8 cellular contexts compared by ENCODE assay signal in the genomic region with DNA sequence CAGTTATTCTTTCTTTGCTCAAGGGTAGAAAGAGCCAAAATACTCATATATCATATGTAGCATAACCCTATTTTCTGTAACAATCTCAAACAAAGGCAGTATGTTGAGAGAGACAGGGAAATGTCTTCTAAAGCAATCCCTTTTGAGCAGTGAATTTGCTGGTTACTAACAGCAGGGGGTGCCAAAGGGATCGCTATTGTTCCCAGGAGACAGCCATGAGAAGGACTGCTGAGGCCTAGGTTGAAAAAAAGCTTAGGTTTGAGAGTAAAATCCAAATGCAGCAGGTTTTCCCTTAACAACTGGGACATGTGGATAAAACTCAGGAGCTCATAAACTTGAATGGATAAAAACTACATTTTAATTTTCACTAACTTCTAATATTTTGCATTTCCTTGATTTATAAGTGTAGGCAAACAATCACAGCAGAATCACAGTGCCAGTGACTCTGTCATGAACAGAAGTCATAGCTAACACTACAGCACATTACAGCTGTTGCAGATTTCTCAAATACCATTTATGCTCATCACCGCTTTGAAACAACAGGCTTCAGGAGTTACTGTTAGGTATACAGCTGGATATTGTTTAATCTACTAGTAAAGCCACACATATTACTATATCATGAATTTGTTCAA.
DNase-seq lines count a peak whose midpoint lies in the region; ATAC-seq lines count a peak whose summit lies in the region.

No MANE protein-coding gene starts in this region.

- no peak overlapping the region for H2AK5ac ChIP-seq in mesenchymal stem cell (ENCODE audit: low read length, severe bottlenecking)

- H2BK15ac ChIP-seq in mesenchymal stem cell (ENCODE audit: low read depth, poor library complexity, severe bottlenecking) = no peak overlapping the region

- H3K27ac Mint-ChIP-seq in activated CD4-positive, alpha-beta T cell treated with anti-CD3 and anti-CD28 coated beads, Interleukin-2, amount 10 ng/mL, durations not matched to agents 24 days and 14 days = no peak overlapping the region

- H3K4ac ChIP-seq in mesenchymal stem cell (ENCODE audit: low read depth in 1 of 2, low read length in 2 of 2) = no peak overlapping the region

- no peaks in the 10 kb centered on the region for H3K27me3 Mint-ChIP-seq in activated CD4-positive, alpha-beta T cell treated with anti-CD3 and anti-CD28 coated beads, Interleukin-2, amount 10 ng/mL, durations not matched to agents 24 days and 14 days

- H3K23ac ChIP-seq in mesenchymal stem cell (ENCODE audit: low read length in 2 of 2) = no peak overlapping the region

- no peak overlapping the region for H2BK120ac ChIP-seq in mesenchymal stem cell (ENCODE audit: low read depth, low read length)

- no peak overlapping the region for H3K4me3 Mint-ChIP-seq in activated CD4-positive, alpha-beta T cell treated with anti-CD3 and anti-CD28 coated beads, Interleukin-2, amount 10 ng/mL, durations not matched to agents 24 days and 14 days

- H3K14ac ChIP-seq in mesenchymal stem cell (ENCODE audit: low read length in 2 of 2) = no peak overlapping the region

- no peak overlapping the region for H4K8ac ChIP-seq in mesenchymal stem cell (ENCODE audit: low read length)

- H3K18ac ChIP-seq in mesenchymal stem cell (ENCODE audit: low read depth in 1 of 2, low read length in 2 of 2) = no peak overlapping the region

- H3K36me3 Mint-ChIP-seq in activated CD4-positive, alpha-beta T cell treated with anti-CD3 and anti-CD28 coated beads, Interleukin-2, amount 10 ng/mL, durations not matched to agents 24 days and 14 days (ENCODE audit: low read depth) = peaks cover 12% of the 10 kb centered on the region

- H3K9ac ChIP-seq in mesenchymal stem cell (ENCODE audit: low read length) = peak overlapping the region; percentile 43

- no peak overlapping the region for H2AFZ ChIP-seq in mesenchymal stem cell (ENCODE audit: low read depth, low read length)

- no peak overlapping the region for H3K4me2 ChIP-seq in mesenchymal stem cell (ENCODE audit: low read length, poor library complexity, severe bottlenecking)

- no peak overlapping the region for H2BK12ac ChIP-seq in mesenchymal stem cell (ENCODE audit: low read length in 2 of 2)

- H3K4me3 ChIP-seq in effector memory CD4-positive, alpha-beta T cell (ENCODE audit: insufficient read depth, low read depth, low read length, poor library complexity, severe bottlenecking) = no peak overlapping the region
- no peak overlapping the region for H3K4me3 ChIP-seq in mesenchymal stem cell (ENCODE audit: insufficient read depth in 1 of 2, low read depth in 1 of 2, low read length in 2 of 2)

- peaks cover 4% of the 10 kb centered on the region for H3K36me3 ChIP-seq in effector memory CD4-positive, alpha-beta T cell (ENCODE audit: control insufficient read depth, insufficient read depth, low read length)
- peaks cover 0 to 44% of the 10 kb centered on the region in 2 experiments for H3K36me3 ChIP-seq in mesenchymal stem cell (ENCODE audit: control insufficient read depth in 1 of 2, insufficient read depth in 2 of 2, low read depth in 1 of 2, low read length in 2 of 2)

- H3K4me1 Mint-ChIP-seq in activated CD4-positive, alpha-beta T cell treated with anti-CD3 and anti-CD28 coated beads, Interleukin-2, amount 10 ng/mL, durations not matched to agents 24 days and 14 days = peaks cover 19% of the 10 kb centered on the region

- H3K4me1 ChIP-seq in effector memory CD4-positive, alpha-beta T cell (ENCODE audit: control insufficient read depth, insufficient read depth, low read length, poor library complexity, severe bottlenecking) = no peaks in the 10 kb centered on the region
- H3K4me1 ChIP-seq in mesenchymal stem cell (ENCODE audit: control insufficient read depth, insufficient read depth, low read depth, low read length) = peaks cover 6% of the 10 kb centered on the region

- H3K9me3 ChIP-seq in effector memory CD4-positive, alpha-beta T cell (ENCODE audit: control insufficient read depth, low read length) = no peaks in the 10 kb centered on the region
- no peaks in the 10 kb centered on the region for H3K9me3 ChIP-seq in mesenchymal stem cell (ENCODE audit: control insufficient read depth, low read length)

- H3K27ac ChIP-seq in effector memory CD4-positive, alpha-beta T cell (ENCODE audit: insufficient read depth, low read length, poor library complexity, severe bottlenecking) = no peak overlapping the region
- H3K27ac ChIP-seq in mesenchymal stem cell (ENCODE audit: low read length, poor library complexity, severe bottlenecking) = no peak overlapping the region

- no peak overlapping the region for H2BK5ac ChIP-seq in mesenchymal stem cell (ENCODE audit: low read depth, low read length, poor library complexity, severe bottlenecking)

- H3K27me3 ChIP-seq in effector memory CD4-positive, alpha-beta T cell (replicated peaks; ENCODE audit: control insufficient read depth, insufficient read depth, low read length, poor library complexity, severe bottlenecking) = no peaks in the 10 kb centered on the region
- H3K27me3 ChIP-seq in mesenchymal stem cell (ENCODE audit: control insufficient read depth in 1 of 2, insufficient read depth in 1 of 2, low read length in 2 of 2) = no peaks in the 10 kb centered on the region

- ATAC-seq in HG02798 (IDR thresholded peaks at IDR 0.05; ENCODE audit: poor library complexity, unreplicated experiment) (peak; percentile 44), GM21367 (IDR thresholded peaks at IDR 0.05; ENCODE audit: unreplicated experiment) (no peak)

- H4K91ac ChIP-seq in mesenchymal stem cell (ENCODE audit: low read length) = no peak overlapping the region

- intact Hi-C loops in activated CD4-positive, alpha-beta T cell treated with anti-CD3 and anti-CD28 coated beads, Interleukin-2, amount 10 ng/mL, durations not matched to agents 24 days and 14 days (cut with micrococcal nuclease) = loop anchor here (1.0 to 5.0 kb wide), 4 partner anchors 37 to 670 kb away; no protein-coding TSS in a partner anchor

- peaks cover 21% of the 10 kb centered on the region for H3K79me1 ChIP-seq in mesenchymal stem cell (replicated peaks; ENCODE audit: low read length, poor library complexity, severe bottlenecking)

- no peaks in the 10 kb centered on the region for H3K9me3 Mint-ChIP-seq in activated CD4-positive, alpha-beta T cell treated with anti-CD3 and anti-CD28 coated beads, Interleukin-2, amount 10 ng/mL, durations not matched to agents 24 days and 14 days

- WGBS in mesenchymal stem cell = 8% methylated on average over 1 of the region's 2 CpGs

- DNase-seq in COLO668 (lab: John Stamatoyannopoulos, UW; ENCODE audit: unreplicated experiment) (peak; percentile 54), NCI-H526 (lab: John Stamatoyannopoulos, UW) (peak; percentile 31 to 63), mesenchymal stem cell (peak; percentile 84)
- peak; percentile 86 for DNase-seq in activated CD4-positive, alpha-beta T cell treated with anti-CD3 and anti-CD28 coated beads, Interleukin-2, amount 10 ng/mL, durations not matched to agents 24 days and 14 days
- DNase-seq in effector memory CD4-positive, alpha-beta T cell = peak; percentile 4 to 27 (median 4)
- peak; percentile 29 for DNase-seq in stimulated activated CD8-positive, alpha-beta memory T cell treated with anti-CD3 and anti-CD28 coated beads, Interleukin-4, amount 100 ng/mL, for 24 hours (ENCODE audit: low read depth)

Comparison
In these comparisons a context has a peak if more than half of its experiments do, and no peak if none do; other contexts are left out.
1. DNase-seq: peak in every context shown above with its lines; median percentile 86 in activated CD4-positive, alpha-beta T cell treated with anti-CD3 and anti-CD28 coated beads, Interleukin-2, amount 10 ng/mL, durations not matched to agents 24 days and 14 days; 84 in mesenchymal stem cell; 54 in COLO668; 47 in NCI-H526; 29 in stimulated activated CD8-positive, alpha-beta memory T cell treated with anti-CD3 and anti-CD28 coated beads, Interleukin-4, amount 100 ng/mL, for 24 hours; 4 in effector memory CD4-positive, alpha-beta T cell.